Comparison of ENCODE assay signal across 8 cellular contexts in genomic region chr3:24494616-24495333, GRCh38. TPM values are rescaled to one million over a fixed set of nuclear protein-coding genes. Genes with fewer than 3 reads are reported as not detected.
DNase-seq lines count a peak whose midpoint lies in the region; ATAC-seq and TF ChIP-seq lines count a peak whose summit lies in the region.

THRB (minus strand) TSS chr3:24494850.

- TF ChIP-seq CTCF in LNCaP clone FGC (IDR thresholded peaks at IDR 0.05; ENCODE audit: control insufficient read depth, extremely low read depth, insufficient read depth) (peak; percentile 46), brain (conservative IDR thresholded peaks at IDR 0.05) (peak; percentile 25 to 65)

- H3K27ac ChIP-seq in rectal smooth muscle tissue (ENCODE audit: low read depth, low read length): peak within 1 kb of the TSS; percentile 90

- peaks cover 0 to 3% (median 0%) of the 10 kb centered on the region in 5 experiments for H3K9me3 Mint-ChIP-seq in brain

- peak; percentile 61 for DNase-seq in AG08395 (ENCODE audit: low spot score)
- DNase-seq in LNCaP clone FGC (ENCODE audit: low read depth): no peak
- no peak for DNase-seq in T-helper 9 cell

- H3K36me3 ChIP-seq in iPS-15b (ENCODE audit: control insufficient read depth, insufficient read depth, low read length) (no peaks in the 10 kb centered on the region), rectal smooth muscle tissue (ENCODE audit: control insufficient read depth, insufficient read depth, low read length) (no peaks in the 10 kb centered on the region)

- H3K36me3 Mint-ChIP-seq in brain: no peaks in the 10 kb centered on the region

- peaks cover 4% of the 10 kb centered on the region for H3K27me3 ChIP-seq in iPS-15b (ENCODE audit: control insufficient read depth, insufficient read depth, low read length)
- H3K27me3 ChIP-seq in rectal smooth muscle tissue (ENCODE audit: control insufficient read depth, insufficient read depth, low read length): no peaks in the 10 kb centered on the region

- peaks cover 70% of the 10 kb centered on the region for H3K27me3 Mint-ChIP-seq in brain

- peaks cover 40% of the 10 kb centered on the region for H3K4me1 ChIP-seq in iPS-15b (ENCODE audit: control insufficient read depth, insufficient read depth, low read length)
- H3K4me1 ChIP-seq in rectal smooth muscle tissue (ENCODE audit: control insufficient read depth, insufficient read depth, low read length): peaks cover 14% of the 10 kb centered on the region

- peak within 1 kb of the TSS in 4 of 5 experiments; percentile 64 to 90 (median 77) for H3K27ac Mint-ChIP-seq in brain

- H3K4me3 Mint-ChIP-seq in brain: peak within 1 kb of the TSS; percentile 87 to 97 (median 95)

- H3K4me1 Mint-ChIP-seq in brain: peaks cover 21% of the 10 kb centered on the region

- H3K9me3 ChIP-seq in iPS-15b (ENCODE audit: control insufficient read depth, insufficient read depth, low read length): no peaks in the 10 kb centered on the region

- H3K9ac ChIP-seq in iPS-15b (ENCODE audit: low read depth, low read length) (peak within 1 kb of the TSS; percentile 29), rectal smooth muscle tissue (ENCODE audit: low read length) (peak within 1 kb of the TSS; percentile 52)

- ATAC-seq in GM19035 (IDR thresholded peaks at IDR 0.05; ENCODE audit: unreplicated experiment) (peak; percentile 67), HG03460 (IDR thresholded peaks at IDR 0.05; ENCODE audit: unreplicated experiment) (no peak)

- H3K4me3 ChIP-seq in LNCaP clone FGC (ENCODE audit: low read depth, low read length) (peak within 1 kb of the TSS; percentile 75), iPS-15b (ENCODE audit: low read depth, low read length) (peak within 1 kb of the TSS; percentile 69), rectal smooth muscle tissue (ENCODE audit: low read length) (peak within 1 kb of the TSS; percentile 72)

RNA-seq across cellular contexts. Expression of gene THRB, which starts in this region (rescaled TPM):
- 3.8 TPM for polyA plus RNA-seq in brain (ENCODE audit: insufficient read depth, low read depth, low replicate concordance)
